8 cellular contexts compared by ENCODE assay signal in the genomic region with DNA sequence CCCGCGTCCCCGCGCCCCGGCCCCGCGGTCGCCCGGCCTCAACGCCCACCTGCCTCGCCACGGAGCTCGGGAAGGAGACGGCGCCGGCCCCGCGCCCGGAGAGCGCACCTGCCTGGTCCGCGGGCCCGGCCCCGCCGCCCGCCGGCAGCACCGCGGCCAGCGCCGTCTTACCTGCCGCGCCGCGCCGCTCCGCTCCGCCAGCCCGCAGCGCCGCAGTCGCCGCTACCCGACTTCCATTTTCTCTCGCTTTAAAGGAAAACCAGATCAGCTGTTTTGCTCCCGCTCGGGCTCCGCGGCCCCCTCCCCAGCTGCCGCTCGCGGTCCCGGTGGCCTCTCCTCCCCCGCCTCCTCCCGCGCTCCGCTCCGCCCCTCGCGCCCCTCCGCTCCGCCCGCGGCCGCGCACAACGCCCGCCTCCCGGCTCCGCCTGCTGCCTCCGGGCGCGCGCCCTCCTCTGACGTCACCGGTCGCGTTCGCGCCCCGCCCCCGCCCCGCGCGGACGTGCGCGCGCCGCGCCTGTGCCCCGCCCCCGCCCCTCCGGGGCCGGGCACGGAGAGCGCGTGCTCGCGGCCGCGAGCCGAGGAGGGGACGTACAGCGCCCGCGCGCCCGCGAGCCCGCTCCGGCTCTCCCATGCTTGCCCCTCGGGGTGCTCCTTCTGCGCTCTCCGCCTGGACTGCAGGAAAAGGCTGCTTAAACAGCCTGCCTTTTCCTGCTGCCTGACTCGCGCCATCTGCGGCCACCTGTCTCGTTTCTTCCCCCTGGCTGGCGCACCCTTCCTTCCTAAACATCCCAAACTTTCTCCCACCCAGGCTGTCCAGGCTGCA. TPM values are rescaled to one million over a fixed set of nuclear protein-coding genes. Genes with fewer than 3 reads are reported as not detected.
DNase-seq lines count a peak whose midpoint lies in the region; ATAC-seq and TF ChIP-seq lines count a peak whose summit lies in the region.

A gene (minus strand): TSS at position 338 of the 823 bp plus-strand sequence.

- H3K27me3 Mint-ChIP-seq in activated T-cell treated with anti-CD3 and anti-CD28 coated beads, Interleukin-2, amount 50 U/mL, for 24 hours = peaks cover 26% of the 10 kb centered on the region

- H3K27me3 ChIP-seq in esophagus muscularis mucosa = no peaks in the 10 kb centered on the region
- H3K27me3 ChIP-seq in muscle layer of duodenum (ENCODE audit: low read depth, low read length) = no peaks in the 10 kb centered on the region

- DNase-seq in Caki2 (ENCODE audit: low read depth) (peak; percentile 73), HuH-7 (ENCODE audit: low spot score) (peak; percentile 66), OCI-M1 (lab: John Stamatoyannopoulos, UW) (peak; percentile 74), esophagus muscularis mucosa (ENCODE audit: extremely low spot score) (peak; percentile 93)
- peak; percentile 94 for DNase-seq in activated T-cell treated with anti-CD3 and anti-CD28 coated beads, Interleukin-2, amount 50 U/mL, for 24 hours
- peak; percentile 88 for DNase-seq in stimulated activated CD8-positive, alpha-beta memory T cell treated with anti-CD3 and anti-CD28 coated beads, Interleukin-4, amount 100 ng/mL, for 48 hours

- peak within 1 kb of the TSS; percentile 63 to 88 (median 69) for H3K4me3 ChIP-seq in esophagus muscularis mucosa
- H3K4me3 ChIP-seq in muscle layer of duodenum (ENCODE audit: low read depth in 1 of 2, low read length in 2 of 2) = peak within 1 kb of the TSS; percentile 75 to 85

- H3K27ac ChIP-seq in esophagus muscularis mucosa (replicated peaks in 1 of 4) (peak within 1 kb of the TSS; percentile 81 to 85 (median 83)), muscle layer of duodenum (ENCODE audit: low read length) (no peak within 1 kb of the TSS)

- under 1% methylated on average over 38 of the region's 120 CpGs for WGBS in esophagus muscularis mucosa

- no peaks in the 10 kb centered on the region for H3K36me3 Mint-ChIP-seq in activated T-cell treated with anti-CD3 and anti-CD28 coated beads, Interleukin-2, amount 50 U/mL, for 24 hours (ENCODE audit: low read depth)

- H3K4me1 Mint-ChIP-seq in activated T-cell treated with anti-CD3 and anti-CD28 coated beads, Interleukin-2, amount 50 U/mL, for 24 hours (ENCODE audit: low read depth) = peaks cover 11% of the 10 kb centered on the region

- H3K4me1 ChIP-seq in esophagus muscularis mucosa (peaks cover 0 to 26% (median 23%) of the 10 kb centered on the region in 4 donors), muscle layer of duodenum (ENCODE audit: control insufficient read depth in 1 of 2, insufficient read depth in 2 of 2, low read length in 2 of 2) (peaks cover 0 to 4% of the 10 kb centered on the region in 2 donors)

- TF ChIP-seq CTCF in esophagus muscularis mucosa (IDR thresholded peaks at IDR 0.05) = peak in 2 of 3 experiments; percentile 3 to 10

- intact Hi-C loops in esophagus muscularis mucosa (cut with DNase I) = no loop called here

- peak within 1 kb of the TSS; percentile 80 for H3K27ac Mint-ChIP-seq in activated T-cell treated with anti-CD3 and anti-CD28 coated beads, Interleukin-2, amount 50 U/mL, for 24 hours

- no peak for TF ChIP-seq POLR2A in esophagus muscularis mucosa (IDR thresholded peaks at IDR 0.05; ENCODE audit: low read depth)

- H3K9me3 Mint-ChIP-seq in activated T-cell treated with anti-CD3 and anti-CD28 coated beads, Interleukin-2, amount 50 U/mL, for 24 hours = no peaks in the 10 kb centered on the region

- H3K4me3 Mint-ChIP-seq in activated T-cell treated with anti-CD3 and anti-CD28 coated beads, Interleukin-2, amount 50 U/mL, for 24 hours = peak within 1 kb of the TSS; percentile 81

- no peak for TF ChIP-seq EP300 in esophagus muscularis mucosa (IDR thresholded peaks at IDR 0.05)

- H3K36me3 ChIP-seq in esophagus muscularis mucosa = no peaks in the 10 kb centered on the region
- no peaks in the 10 kb centered on the region for H3K36me3 ChIP-seq in muscle layer of duodenum (ENCODE audit: control insufficient read depth in 1 of 2, insufficient read depth in 2 of 2, low read length in 2 of 2)

- H3K9me3 ChIP-seq in esophagus muscularis mucosa = no peaks in the 10 kb centered on the region
- no peaks in the 10 kb centered on the region for H3K9me3 ChIP-seq in muscle layer of duodenum (ENCODE audit: control insufficient read depth in 1 of 2, low read length in 2 of 2)

- ATAC-seq in GM21515 (IDR thresholded peaks at IDR 0.05; ENCODE audit: unreplicated experiment) = peak; percentile 90

- in situ Hi-C loops in Caki2 (cut with HindIII; ENCODE audit: low pct_unique_long_range_greater_than_20kb, low sequenced_read_pairs) = no loop called here

RNA-seq across cellular contexts. Expression of the gene that starts here (rescaled TPM):
- total RNA-seq in Caki2 (2014; rRNA removed; shearing (Covaris generic); ENCODE audit: low replicate concordance) = 0.12 TPM in 1 of 2 replicates, not detected in the other
- total RNA-seq in esophagus muscularis mucosa = 1 to 10 TPM; 3.4 to 6.3 (median 5.4) TPM

Comparison
In these comparisons a context has a peak if more than half of its experiments do, and no peak if none do; other contexts are left out.
1. Peak in DNase-seq in Caki2; RNA of the gene not detected or under 1 TPM.